Comparison of ENCODE assay signal across 8 cellular contexts in genomic region chr1:117051224-117052064, GRCh38. TPM values are rescaled to one million over a fixed set of nuclear protein-coding genes. Genes with fewer than 3 reads are reported as not detected.
DNase-seq lines count a peak whose midpoint lies in the region; ATAC-seq and TF ChIP-seq lines count a peak whose summit lies in the region.

No MANE protein-coding gene starts in this region.

- DNase-seq in activated CD4-positive, alpha-beta memory T cell treated with anti-CD3 and anti-CD28 coated beads for 36 hours: peak; percentile 67
- no peak for DNase-seq in hepatocyte (ENCODE audit: low spot score)
- DNase-seq in transverse colon: peak; percentile 66
- no peak for DNase-seq in AG08395 (ENCODE audit: low spot score)
- no peak for DNase-seq in mucosa of gallbladder (ENCODE audit: low spot score)

- H3K27ac ChIP-seq in ACC112 (ENCODE audit: low read depth, low read length) (0 out of 2 replicates have a peak overlapping the region, but pooled peaks have one; percentile 26), hepatocyte (peak overlapping the region; percentile 39), transverse colon (peak overlapping the region; percentile 70 to 80 (median 76))

- TF ChIP-seq CTCF in hepatocyte (IDR thresholded peaks at IDR 0.05; ENCODE audit: poor library complexity) (no peak), transverse colon (IDR thresholded peaks at IDR 0.05) (no peak)

- peaks cover 30% of the 10 kb centered on the region for H3K4me1 Mint-ChIP-seq in activated CD4-positive, alpha-beta memory T cell treated with anti-CD3 and anti-CD28 coated beads for 36 hours (ENCODE audit: low read depth)

- H3K4me2 ChIP-seq in hepatocyte: peak overlapping the region; percentile 42

- peaks cover 8% of the 10 kb centered on the region for H3K4me1 ChIP-seq in ACC112 (ENCODE audit: control insufficient read depth, insufficient read depth, low read length, unreplicated experiment)
- no peaks in the 10 kb centered on the region for H3K4me1 ChIP-seq in hepatocyte (ENCODE audit: insufficient read depth)
- peaks cover 6 to 19% (median 15%) of the 10 kb centered on the region in 4 donors for H3K4me1 ChIP-seq in transverse colon

- in situ Hi-C loops in transverse colon (cut with MboI; ENCODE audit: low pct_ligation_motif_present in 1 of 4, low pct_unique_long_range_greater_than_20kb in 1 of 4, low sequenced_read_pairs in 3 of 4): loop anchor here in 3 of 4 donors (5.0 to 25.0 kb wide), 4 partner anchors 314 to 487 kb away; no protein-coding TSS in a partner anchor

- 67% methylated on average over 8 of the region's 8 CpGs for WGBS in hepatocyte (ENCODE audit: low lambda C conversion rate, missing lambda C conversion rate)
- WGBS in transverse colon (ENCODE audit: low coverage in 1 of 2), 2 donors: 11 to 27% methylated on average over 6 to 8 of the region's 8 CpGs

- intact Hi-C loops in activated CD4-positive, alpha-beta memory T cell treated with anti-CD3 and anti-CD28 coated beads for 36 hours (cut with micrococcal nuclease): loop anchor here (1.0 to 5.0 kb wide), 3 partner anchors 50 to 119 kb away; partner anchors contain the start of gene CD101
- intact Hi-C loops in transverse colon (cut with DNase I; ENCODE audit: low total_unique reads): loop anchor here (10.0 kb wide), 2 partner anchors 197 to 477 kb away; partner anchors contain the start of gene CD58

- no peak overlapping the region; the same call in 1 of the 2 replicates for H3K4me3 ChIP-seq in ACC112 (ENCODE audit: low read depth, low read length)
- no peak overlapping the region for H3K4me3 ChIP-seq in hepatocyte
- H3K4me3 ChIP-seq in transverse colon: peak overlapping the region in 3 of 4 donors; percentile 0 to 20 (median 4)

- H3K27me3 ChIP-seq in ACC112 (ENCODE audit: insufficient read depth, low read length) (no peaks in the 10 kb centered on the region), hepatocyte (no peaks in the 10 kb centered on the region), transverse colon (no peaks in the 10 kb centered on the region)

- H4K20me1 ChIP-seq in hepatocyte (ENCODE audit: insufficient read depth, poor library complexity, severe bottlenecking): no peaks in the 10 kb centered on the region

- peak overlapping the region; percentile 55 for H3K4me3 Mint-ChIP-seq in activated CD4-positive, alpha-beta memory T cell treated with anti-CD3 and anti-CD28 coated beads for 36 hours

- H3K9me3 ChIP-seq in hepatocyte (ENCODE audit: low read depth) (no peaks in the 10 kb centered on the region), transverse colon (no peaks in the 10 kb centered on the region)

- peak; percentile 83 for ATAC-seq in GM19351 (IDR thresholded peaks at IDR 0.05; ENCODE audit: unreplicated experiment)
- ATAC-seq in HG03457 (IDR thresholded peaks at IDR 0.05; ENCODE audit: unreplicated experiment): peak; percentile 67

- H3K36me3 ChIP-seq in ACC112 (ENCODE audit: insufficient read depth, low read length): no peaks in the 10 kb centered on the region
- H3K36me3 ChIP-seq in hepatocyte (replicated peaks; ENCODE audit: insufficient read depth, low read depth): no peaks in the 10 kb centered on the region
- no peaks in the 10 kb centered on the region for H3K36me3 ChIP-seq in transverse colon

- TF ChIP-seq EP300 in transverse colon (IDR thresholded peaks at IDR 0.05; ENCODE audit: low read depth): no peak

- H3K79me2 ChIP-seq in ACC112 (ENCODE audit: control insufficient read depth, insufficient read depth, low read length, unreplicated experiment): no peaks in the 10 kb centered on the region
- no peaks in the 10 kb centered on the region for H3K79me2 ChIP-seq in hepatocyte

- H3K27ac Mint-ChIP-seq in activated CD4-positive, alpha-beta memory T cell treated with anti-CD3 and anti-CD28 coated beads for 36 hours: peak overlapping the region; percentile 26

- H3K36me3 Mint-ChIP-seq in activated CD4-positive, alpha-beta memory T cell treated with anti-CD3 and anti-CD28 coated beads for 36 hours: peaks cover 4% of the 10 kb centered on the region

- no peaks in the 10 kb centered on the region for H3K27me3 Mint-ChIP-seq in activated CD4-positive, alpha-beta memory T cell treated with anti-CD3 and anti-CD28 coated beads for 36 hours

- TF ChIP-seq POLR2A in transverse colon (IDR thresholded peaks at IDR 0.05): no peak

- H2AFZ ChIP-seq in ACC112 (ENCODE audit: low read length, unreplicated experiment) (peak overlapping the region; percentile 67), hepatocyte (peak overlapping the region; percentile 59)

- POLR2A ChIA-PET in activated CD4-positive, alpha-beta memory T cell treated with anti-CD3 and anti-CD28 coated beads for 36 hours (lab: Charles Lee): no interaction called here

- H3K9me3 Mint-ChIP-seq in activated CD4-positive, alpha-beta memory T cell treated with anti-CD3 and anti-CD28 coated beads for 36 hours: no peaks in the 10 kb centered on the region

- H3K9me2 ChIP-seq in hepatocyte (replicated peaks; ENCODE audit: insufficient read depth): no peaks in the 10 kb centered on the region

- CTCF ChIA-PET in activated CD4-positive, alpha-beta memory T cell treated with anti-CD3 and anti-CD28 coated beads for 36 hours (lab: Charles Lee): interaction anchor here (0.7 to 0.9 kb wide), 3 partner anchors 9 to 314 kb away, joined by 3 read pairs; partner anchors contain the start of gene TTF2

RNA-seq across cellular contexts. Expression of gene TTF2, which starts 8.7 kb away (rescaled TPM):
- total RNA-seq in activated CD4-positive, alpha-beta memory T cell treated with anti-CD3 and anti-CD28 coated beads for 36 hours: 100 to 1,000 TPM; 102 to 104 TPM
- total RNA-seq in hepatocyte (11.8 and 13.8 TPM in 2 replicates), transverse colon (10 to 100 TPM in 3 of 4 donors, 1 to 10 TPM in 1; 9.6 to 25.9 (median 16.6) TPM), mucosa of gallbladder (16.6 TPM)
- polyA plus RNA-seq in hepatocyte: 14.2 and 14.3 TPM in 2 replicates

RNA-seq across cellular contexts. Expression of gene CD101, which starts 49.9 kb away (rescaled TPM):
- under 1 TPM; 0.14 to 0.19 TPM for total RNA-seq in activated CD4-positive, alpha-beta memory T cell treated with anti-CD3 and anti-CD28 coated beads for 36 hours
- 0.13 and 0.60 TPM in 2 replicates for total RNA-seq in hepatocyte
- not detected in 2 replicates for polyA plus RNA-seq in hepatocyte
- total RNA-seq in transverse colon: 10 to 100 TPM in 1 of 4 donors, 1 to 10 TPM in 2, under 1 TPM in 1; 0.40 to 24.3 (median 4.0) TPM
- 2.8 TPM for total RNA-seq in mucosa of gallbladder

Comparison
In these comparisons a context has a peak if more than half of its experiments do, and no peak if none do; other contexts are left out.
1. H3K27ac ChIP-seq: peak in every context shown above with its lines; median percentile 76 in transverse colon; 39 in hepatocyte; 26 in ACC112.
2. H3K4me3 ChIP-seq: peak in transverse colon (3 of 4); none in ACC112 (single experiment) and hepatocyte (single experiment).
3. DNase-seq: peak in activated CD4-positive, alpha-beta memory T cell treated with anti-CD3 and anti-CD28 coated beads for 36 hours (single experiment) and transverse colon (single experiment); none in hepatocyte (single experiment), AG08395 (single experiment) and mucosa of gallbladder (single experiment).